In genomic region chr6:122008105-122009100, GRCh38 we compare ENCODE assay signal across 20 cellular contexts.
DNase-seq lines count a peak whose midpoint lies in the region; ATAC-seq, FAIRE-seq and TF ChIP-seq lines count a peak whose summit lies in the region.
"Had no signal": no experiment of that assay in that cellular context is flagged by ENCODE, and none has a peak within 500 bp of the region (broad histone marks: within the 10 kb centered on the region; RNA-seq: fewer than 3 reads in every experiment).

No MANE protein-coding gene starts in this region.

- in situ Hi-C loops in gastrocnemius medialis (cut with MboI; ENCODE audit: low sequenced_read_pairs in 4 of 4), result no loop called here

- POLR2A ChIA-PET in activated CD4-positive, alpha-beta memory T cell treated with anti-CD3 and anti-CD28 coated beads, Interleukin-2, amount 10 ng/mL, durations not matched to agents 7 days and 5 days (lab: Charles Lee), result no interaction called here

- peak; percentile 27 for DNase-seq in GM04503 (ENCODE audit: low read depth)
- peak; percentile 57 for DNase-seq in astrocyte (ENCODE audit: low read depth)
- peak; percentile 13 to 66 for DNase-seq in heart right ventricle
- DNase-seq in gastrocnemius medialis, result no peak
- no peak for DNase-seq in activated CD4-positive, alpha-beta memory T cell treated with anti-CD3 and anti-CD28 coated beads, Interleukin-2, amount 10 ng/mL, durations not matched to agents 7 days and 5 days
- no peak for DNase-seq in RPMI8226
- DNase-seq in frontal cortex (ENCODE audit: low spot score in 2 of 2), result no peak
- DNase-seq: activated CD4-positive, alpha-beta T cell treated with anti-CD3 and anti-CD28 coated beads, Interleukin-2, amount 50 U/mL, for 1 hour; amygdala; BE2C; dorsolateral prefrontal cortex; NCI-H1048; NCI-H2171 treated with DMSO at 0.1 percent for 48 hours; NK-92 treated with Interleukin-12 subunit alpha and Interleukin-12 subunit beta, amount 100 ng/mL, for 24 hours; SHP77 treated with DMSO at 0.1 percent for 48 hours had no signal

- H3K4me3 ChIP-seq in astrocyte (ENCODE audit: insufficient read depth, low read depth, low read length) (no peak overlapping the region), heart right ventricle (no peak overlapping the region), gastrocnemius medialis (no peak overlapping the region)
- H3K4me3 ChIP-seq: dorsolateral prefrontal cortex had no signal

- H3K27ac ChIP-seq in astrocyte (ENCODE audit: low read depth, low read length), result peak overlapping the region; percentile 1
- H3K27ac ChIP-seq in heart right ventricle, result peak overlapping the region; percentile 11 to 82 (median 68)
- H3K27ac ChIP-seq in gastrocnemius medialis, result no peak overlapping the region

- H3K4me1 ChIP-seq in astrocyte (ENCODE audit: insufficient read depth, low read length), result peaks cover 6% of the 10 kb centered on the region
- H3K4me1 ChIP-seq in heart right ventricle, result peaks cover 0 to 32% (median 12%) of the 10 kb centered on the region in 9 donors
- peaks cover 0 to 15% of the 10 kb centered on the region in 2 donors for H3K4me1 ChIP-seq in gastrocnemius medialis
- H3K4me1 ChIP-seq: BE2C had no signal

- CTCF ChIA-PET in activated CD4-positive, alpha-beta memory T cell treated with anti-CD3 and anti-CD28 coated beads, Interleukin-2, amount 10 ng/mL, durations not matched to agents 7 days and 5 days (lab: Charles Lee), result no interaction called here

- TF ChIP-seq CTCF in astrocyte (IDR thresholded peaks at IDR 0.05; ENCODE audit: insufficient read depth, low read depth, low read length) (no peak), heart right ventricle (IDR thresholded peaks at IDR 0.05) (no peak), gastrocnemius medialis (IDR thresholded peaks at IDR 0.05 in 4 of 5, conservative IDR thresholded peaks at IDR 0.05 in 1 of 5) (no peak)

- no peaks in the 10 kb centered on the region for H3K27me3 ChIP-seq in astrocyte (ENCODE audit: insufficient read depth, low read length)
- no peaks in the 10 kb centered on the region for H3K27me3 ChIP-seq in heart right ventricle
- no peaks in the 10 kb centered on the region for H3K27me3 ChIP-seq in gastrocnemius medialis
- H3K27me3 ChIP-seq: BE2C had no signal

- no peak overlapping the region for H3K9ac ChIP-seq in astrocyte (ENCODE audit: low read length)

- H3K36me3 Mint-ChIP-seq in astrocyte (ENCODE audit: low read depth, unreplicated experiment), result no peaks in the 10 kb centered on the region
- H3K36me3 Mint-ChIP-seq in activated CD4-positive, alpha-beta memory T cell treated with anti-CD3 and anti-CD28 coated beads, Interleukin-2, amount 10 ng/mL, durations not matched to agents 7 days and 5 days (ENCODE audit: low read depth), result no peaks in the 10 kb centered on the region
- H3K36me3 Mint-ChIP-seq: memory B cell; stimulated activated memory B cell treated with anti-CD40 and anti-IgM and Interleukin-4, amounts not matched to agents 10 μg/mL and 1 μg/mL and 100 μg/mL, for 72 hours had no signal

- intact Hi-C loops in heart right ventricle (cut with DNase I) (loop anchor here in 3 of 10 donors (1.0 to 5.0 kb wide), 3 partner anchors 120 to 174 kb away; no protein-coding TSS in a partner anchor), gastrocnemius medialis (cut with DNase I; ENCODE audit: low total_unique reads) (no loop called here)

- no peaks in the 10 kb centered on the region for H3K79me2 ChIP-seq in astrocyte (ENCODE audit: insufficient read depth, low read length)

- H3K36me3 ChIP-seq in astrocyte (ENCODE audit: insufficient read depth, low read length) (no peaks in the 10 kb centered on the region), heart right ventricle (no peaks in the 10 kb centered on the region), gastrocnemius medialis (no peaks in the 10 kb centered on the region)
- H3K36me3 ChIP-seq: BE2C had no signal

- H3K9me3 ChIP-seq in astrocyte (ENCODE audit: insufficient read depth, low read depth, low read length), result no peaks in the 10 kb centered on the region
- H3K9me3 ChIP-seq in heart right ventricle, result no peaks in the 10 kb centered on the region
- H3K9me3 ChIP-seq in gastrocnemius medialis, result no peaks in the 10 kb centered on the region
- H3K9me3 ChIP-seq: BE2C had no signal

- H3K4me3 Mint-ChIP-seq in astrocyte (ENCODE audit: unreplicated experiment), result no peak overlapping the region
- H3K4me3 Mint-ChIP-seq in activated CD4-positive, alpha-beta memory T cell treated with anti-CD3 and anti-CD28 coated beads, Interleukin-2, amount 10 ng/mL, durations not matched to agents 7 days and 5 days, result no peak overlapping the region
- H3K4me3 Mint-ChIP-seq: activated T-helper 1 cell treated with anti-CD3 and anti-CD28 coated beads, Interleukin-12 subunit alpha, Interleukin-12 subunit beta, Interleukin-2, Interleukin-4 antibody, amounts not matched to agents 30 ng/mL and 10 ng/mL and 1 ng/mL, durations not matched to agents 14 hours and 24 hours and 36 hours; memory B cell; stimulated activated memory B cell treated with anti-CD40 and anti-IgM and Interleukin-4, amounts not matched to agents 10 μg/mL and 1 μg/mL and 100 μg/mL, for 72 hours had no signal

- no peaks in the 10 kb centered on the region for H4K20me1 ChIP-seq in astrocyte (ENCODE audit: insufficient read depth, low read length)

- FAIRE-seq in astrocyte (lab: Jason Lieb, UNC), result peak; percentile 34
- FAIRE-seq in frontal cortex (lab: Jason Lieb, UNC), result no peak
- FAIRE-seq: urothelium cell line had no signal

- peaks cover 3% of the 10 kb centered on the region for H3K27me3 Mint-ChIP-seq in astrocyte (ENCODE audit: low read depth, unreplicated experiment)
- H3K27me3 Mint-ChIP-seq in activated CD4-positive, alpha-beta memory T cell treated with anti-CD3 and anti-CD28 coated beads, Interleukin-2, amount 10 ng/mL, durations not matched to agents 7 days and 5 days, result no peaks in the 10 kb centered on the region
- H3K27me3 Mint-ChIP-seq: stimulated activated memory B cell treated with anti-CD40 and anti-IgM and Interleukin-4, amounts not matched to agents 10 μg/mL and 1 μg/mL and 100 μg/mL, for 72 hours had no signal

- no peak for TF ChIP-seq POLR2A in gastrocnemius medialis (IDR thresholded peaks at IDR 0.05)

- no peak overlapping the region for H3K27ac Mint-ChIP-seq in astrocyte (ENCODE audit: unreplicated experiment)
- no peak overlapping the region for H3K27ac Mint-ChIP-seq in activated CD4-positive, alpha-beta memory T cell treated with anti-CD3 and anti-CD28 coated beads, Interleukin-2, amount 10 ng/mL, durations not matched to agents 7 days and 5 days
- H3K27ac Mint-ChIP-seq: activated T-helper 1 cell treated with anti-CD3 and anti-CD28 coated beads, Interleukin-12 subunit alpha, Interleukin-12 subunit beta, Interleukin-2, Interleukin-4 antibody, amounts not matched to agents 30 ng/mL and 10 ng/mL and 1 ng/mL, durations not matched to agents 14 hours and 24 hours and 36 hours; memory B cell; stimulated activated memory B cell treated with anti-CD40 and anti-IgM and Interleukin-4, amounts not matched to agents 10 μg/mL and 1 μg/mL and 100 μg/mL, for 72 hours had no signal

- no peak overlapping the region for H3K4me2 ChIP-seq in astrocyte (ENCODE audit: low read length)

- ATAC-seq in heart right ventricle (peak; percentile 91 to 99 (median 97)), gastrocnemius medialis (peak; percentile 53 to 63), GM21360 (IDR thresholded peaks at IDR 0.05; ENCODE audit: unreplicated experiment) (no peak)
- ATAC-seq: stimulated activated memory B cell treated with anti-CD40 and anti-IgM and Interleukin-4, amounts not matched to agents 10 μg/mL and 1 μg/mL and 100 μg/mL, for 72 hours had no signal

- peaks cover 3% of the 10 kb centered on the region for H3K4me1 Mint-ChIP-seq in astrocyte (ENCODE audit: low read depth, unreplicated experiment)
- H3K4me1 Mint-ChIP-seq in activated CD4-positive, alpha-beta memory T cell treated with anti-CD3 and anti-CD28 coated beads, Interleukin-2, amount 10 ng/mL, durations not matched to agents 7 days and 5 days, result no peaks in the 10 kb centered on the region
- H3K4me1 Mint-ChIP-seq: memory B cell; stimulated activated memory B cell treated with anti-CD40 and anti-IgM and Interleukin-4, amounts not matched to agents 10 μg/mL and 1 μg/mL and 100 μg/mL, for 72 hours had no signal

- WGBS in heart right ventricle, 2 donors, result 12 to 21% methylated on average over 6 of the region's 6 CpGs

- H2AFZ ChIP-seq in astrocyte (ENCODE audit: low read depth, low read length), result peak overlapping the region; percentile 20

- no peaks in the 10 kb centered on the region for H3K9me3 Mint-ChIP-seq in astrocyte (ENCODE audit: unreplicated experiment)
- no peaks in the 10 kb centered on the region for H3K9me3 Mint-ChIP-seq in activated CD4-positive, alpha-beta memory T cell treated with anti-CD3 and anti-CD28 coated beads, Interleukin-2, amount 10 ng/mL, durations not matched to agents 7 days and 5 days
- H3K9me3 Mint-ChIP-seq: stimulated activated memory B cell treated with anti-CD40 and anti-IgM and Interleukin-4, amounts not matched to agents 10 μg/mL and 1 μg/mL and 100 μg/mL, for 72 hours had no signal

Comparison
In these comparisons a context has a peak if more than half of its experiments do, and no peak if none do; other contexts are left out.
1. DNase-seq: peak in GM04503 (single experiment), astrocyte (single experiment) and heart right ventricle (2 of 2); none in gastrocnemius medialis (0 of 2), activated CD4-positive, alpha-beta memory T cell treated with anti-CD3 and anti-CD28 coated beads, Interleukin-2, amount 10 ng/mL, durations not matched to agents 7 days and 5 days (single experiment), RPMI8226 (single experiment) and frontal cortex (0 of 2).
2. H3K27ac ChIP-seq: peak in astrocyte (single experiment) and heart right ventricle (10 of 10); none in gastrocnemius medialis (0 of 4).